Comparison of ENCODE assay signal across 20 cellular contexts in the genomic region with DNA sequence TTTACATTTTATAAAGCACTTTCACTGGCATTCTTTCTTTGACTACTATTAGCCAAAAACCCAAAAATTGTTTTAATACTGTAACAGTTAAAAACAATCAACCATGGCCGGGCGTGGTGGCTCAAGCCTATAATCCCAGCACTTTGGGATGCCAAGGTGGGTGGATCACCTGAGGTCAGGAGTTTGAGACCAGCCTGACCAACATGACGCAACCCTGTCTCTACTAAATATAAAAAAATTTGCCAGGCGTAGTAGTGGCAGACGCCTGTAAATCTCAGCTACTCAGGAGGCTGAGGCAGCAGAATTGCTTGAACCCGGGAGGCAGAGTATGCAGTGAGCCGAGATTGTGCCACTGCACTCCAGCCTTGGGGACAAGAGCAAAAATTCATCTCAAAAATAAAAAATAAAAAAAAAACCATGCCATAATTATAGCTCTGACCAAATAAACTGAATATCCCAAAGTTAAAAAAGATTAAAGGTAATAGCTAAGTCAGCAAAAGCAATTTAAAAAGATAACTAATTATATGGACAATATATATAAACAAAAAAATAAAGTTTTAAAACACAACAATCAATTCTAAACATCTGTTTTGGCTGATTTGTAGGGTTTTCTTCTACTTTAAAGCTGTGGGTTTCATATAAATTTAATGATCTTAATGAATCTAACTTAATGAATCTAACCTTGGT. TPM values are rescaled to one million over a fixed set of nuclear protein-coding genes. Genes with fewer than 3 reads are reported as not detected.
A peak's percentile ranks its signal among the peaks of the same experiment; 100 is the strongest.
DNase-seq lines count a peak whose midpoint lies in the region; ATAC-seq and TF ChIP-seq lines count a peak whose summit lies in the region.
"Had no signal": no experiment of that assay in that cellular context is flagged by ENCODE, and none has a peak within 500 bp of the region (broad histone marks: within the 10 kb centered on the region; RNA-seq: fewer than 3 reads in every experiment).

No MANE protein-coding gene starts in this region.

- no peak for TF ChIP-seq POLR2A in esophagus squamous epithelium (IDR thresholded peaks at IDR 0.05)

- no peak for TF ChIP-seq CTCF in cardiac muscle cell (IDR thresholded peaks at IDR 0.05; ENCODE audit: low read depth, low read length)
- TF ChIP-seq CTCF in right atrium auricular region (IDR thresholded peaks at IDR 0.05) = no peak
- no peak for TF ChIP-seq CTCF in OCI-LY3 (IDR thresholded peaks at IDR 0.05; ENCODE audit: low read depth, low read length)
- TF ChIP-seq CTCF in hepatocyte (IDR thresholded peaks at IDR 0.05; ENCODE audit: poor library complexity) = no peak
- no peak for TF ChIP-seq CTCF in esophagus squamous epithelium (IDR thresholded peaks at IDR 0.05)

- H3K27ac ChIP-seq in cardiac muscle cell (peak overlapping the region; percentile 82), right atrium auricular region (no peak overlapping the region), OCI-LY3 (ENCODE audit: low read length) (peak overlapping the region; percentile 84; the same call in 1 of the 2 replicates), hepatocyte (peak overlapping the region; percentile 5), esophagus squamous epithelium (no peak overlapping the region)
- H3K27ac ChIP-seq: brain microvascular endothelial cell, foreskin keratinocyte, GM23248, SJSA1 had no signal

- peaks cover 99% of the 10 kb centered on the region for H4K20me1 ChIP-seq in OCI-LY3 (ENCODE audit: insufficient read depth, low read length)
- peaks cover 50% of the 10 kb centered on the region for H4K20me1 ChIP-seq in hepatocyte (ENCODE audit: insufficient read depth, poor library complexity, severe bottlenecking)

- intact Hi-C loops in esophagus squamous epithelium (cut with DNase I) = no loop called here

- H3K9me2 ChIP-seq in hepatocyte (replicated peaks; ENCODE audit: insufficient read depth) = no peaks in the 10 kb centered on the region

- H3K4me1 ChIP-seq in cardiac muscle cell (ENCODE audit: low read depth) (peaks cover 57% of the 10 kb centered on the region), right atrium auricular region (peaks cover 0 to 7% of the 10 kb centered on the region in 2 donors), OCI-LY3 (ENCODE audit: low read length) (peaks cover 52% of the 10 kb centered on the region), hepatocyte (ENCODE audit: insufficient read depth) (peaks cover 33% of the 10 kb centered on the region), esophagus squamous epithelium (peaks cover 5 to 62% (median 16%) of the 10 kb centered on the region in 3 donors)

- DNase-seq in cardiac muscle cell (ENCODE audit: low read depth in 1 of 2, low spot score in 1 of 2) = no peak
- DNase-seq in right atrium auricular region (ENCODE audit: low spot score) = no peak
- DNase-seq in hepatocyte (ENCODE audit: low spot score) = no peak
- no peak for DNase-seq in esophagus squamous epithelium (lab: John Stamatoyannopoulos, UW)
- DNase-seq: activated CD4-positive, alpha-beta T cell treated with anti-CD3 and anti-CD28 coated beads, Interleukin-2, amount 50 U/mL, for 1 hour; activated CD8-positive, alpha-beta memory T cell treated with anti-CD3 and anti-CD28 coated beads, Interleukin-2, amount 10 ng/mL, durations not matched to agents 7 days and 5 days; brain microvascular endothelial cell; effector CD8-positive, alpha-beta T cell; foreskin keratinocyte; GM23248; heart right ventricle; Karpas-422; left cardiac atrium; mammary epithelial cell; NCI-H2171; NCI-H524 had no signal

- 69% methylated on average over 7 of the region's 7 CpGs for WGBS in hepatocyte (ENCODE audit: low lambda C conversion rate, missing lambda C conversion rate)
- 57 to 64% methylated on average over 4 to 7 of the region's 7 CpGs for WGBS in esophagus squamous epithelium, 2 donors

- no peak overlapping the region for H2AFZ ChIP-seq in OCI-LY3 (ENCODE audit: low read depth, low read length)
- no peak overlapping the region for H2AFZ ChIP-seq in hepatocyte
- H2AFZ ChIP-seq: GM23248 had no signal

- 0 out of 2 replicates have a peak overlapping the region, but pooled peaks have one; percentile 98 for H3K9ac ChIP-seq in OCI-LY3 (ENCODE audit: low read length)
- H3K9ac ChIP-seq: GM23248 had no signal

- no peaks in the 10 kb centered on the region for H3K9me3 ChIP-seq in cardiac muscle cell (ENCODE audit: low read depth)
- H3K9me3 ChIP-seq in right atrium auricular region = no peaks in the 10 kb centered on the region
- no peaks in the 10 kb centered on the region for H3K9me3 ChIP-seq in OCI-LY3 (ENCODE audit: insufficient read depth, low read length)
- H3K9me3 ChIP-seq in hepatocyte (ENCODE audit: low read depth) = no peaks in the 10 kb centered on the region
- H3K9me3 ChIP-seq in esophagus squamous epithelium = no peaks in the 10 kb centered on the region
- H3K9me3 ChIP-seq: heart right ventricle, SJSA1 had no signal

- H3K36me3 ChIP-seq in cardiac muscle cell = no peaks in the 10 kb centered on the region
- no peaks in the 10 kb centered on the region for H3K36me3 ChIP-seq in right atrium auricular region
- peaks cover 34% of the 10 kb centered on the region for H3K36me3 ChIP-seq in OCI-LY3 (replicated peaks; ENCODE audit: low read depth, low read length)
- H3K36me3 ChIP-seq in hepatocyte (replicated peaks; ENCODE audit: insufficient read depth, low read depth) = no peaks in the 10 kb centered on the region
- no peaks in the 10 kb centered on the region for H3K36me3 ChIP-seq in esophagus squamous epithelium
- H3K36me3 ChIP-seq: brain microvascular endothelial cell, heart right ventricle, SJSA1 had no signal

- H3K4me2 ChIP-seq in OCI-LY3 (ENCODE audit: low read length) = peak overlapping the region; percentile 90
- peak overlapping the region; percentile 9 for H3K4me2 ChIP-seq in hepatocyte

- no peak overlapping the region for H3K4me3 ChIP-seq in cardiac muscle cell
- no peak overlapping the region for H3K4me3 ChIP-seq in right atrium auricular region
- no peak overlapping the region for H3K4me3 ChIP-seq in OCI-LY3 (ENCODE audit: low read length)
- H3K4me3 ChIP-seq in hepatocyte = no peak overlapping the region
- H3K4me3 ChIP-seq in esophagus squamous epithelium = no peak overlapping the region
- H3K4me3 ChIP-seq: GM23248, heart right ventricle, SJSA1 had no signal

- ATAC-seq in GM21737 (IDR thresholded peaks at IDR 0.05; ENCODE audit: unreplicated experiment) (no peak), HG03135 (IDR thresholded peaks at IDR 0.05; ENCODE audit: unreplicated experiment) (no peak)
- ATAC-seq: activated CD8-positive, alpha-beta memory T cell treated with anti-CD3 and anti-CD28 coated beads, Interleukin-2, amount 10 ng/mL, durations not matched to agents 7 days and 5 days; foreskin keratinocyte; heart right ventricle; left cardiac atrium had no signal

- H3K27me3 ChIP-seq in cardiac muscle cell (no peaks in the 10 kb centered on the region), right atrium auricular region (no peaks in the 10 kb centered on the region), OCI-LY3 (ENCODE audit: low read depth, low read length) (no peaks in the 10 kb centered on the region), hepatocyte (no peaks in the 10 kb centered on the region), esophagus squamous epithelium (no peaks in the 10 kb centered on the region)
- H3K27me3 ChIP-seq: brain microvascular endothelial cell, foreskin keratinocyte, heart right ventricle, SJSA1 had no signal

- H3K79me2 ChIP-seq in OCI-LY3 (ENCODE audit: low read length) (peaks cover 100% of the 10 kb centered on the region), hepatocyte (peaks cover 100% of the 10 kb centered on the region)

RNA-seq across cellular contexts. Expression of a gene that starts 10.0 kb away (rescaled TPM):
- total RNA-seq in cardiac muscle cell = 137 and 176 TPM in 2 replicates
- 102 and 172 TPM in 2 replicates for polyA plus RNA-seq in cardiac muscle cell
- total RNA-seq in right atrium auricular region = 10 to 100 TPM; 22.4 to 34.7 TPM
- 109 and 122 TPM in 2 replicates for total RNA-seq in hepatocyte
- polyA plus RNA-seq in hepatocyte = 64.1 and 66.2 TPM in 2 replicates
- total RNA-seq in esophagus squamous epithelium = 10 to 100 TPM; 52.2 to 71.9 (median 62.0) TPM

Comparison
In these comparisons a context has a peak if more than half of its experiments do, and no peak if none do; other contexts are left out.
1. H3K27ac ChIP-seq: peak in cardiac muscle cell (single experiment), OCI-LY3 (single experiment) and hepatocyte (single experiment); none in right atrium auricular region (0 of 2) and esophagus squamous epithelium (0 of 4).